30 cellular contexts compared by ENCODE assay signal in genomic region chr2:220893411-220893810, GRCh38.
DNase-seq lines count a peak whose midpoint lies in the region; FAIRE-seq and TF ChIP-seq lines count a peak whose summit lies in the region.
"Had no signal": no experiment of that assay in that cellular context is flagged by ENCODE, and none has a peak within 500 bp of the region (broad histone marks: within the 10 kb centered on the region; RNA-seq: fewer than 3 reads in every experiment).

No MANE protein-coding gene starts in this region.

- no peaks in the 10 kb centered on the region for H4K20me1 ChIP-seq in astrocyte (ENCODE audit: insufficient read depth, low read length)
- H4K20me1 ChIP-seq in smooth muscle cell (ENCODE audit: low read depth), result no peaks in the 10 kb centered on the region

- DNase-seq in A673 (ENCODE audit: low spot score) (peak; percentile 75), astrocyte (ENCODE audit: low read depth) (peak; percentile 89), kidney glomerular epithelial cell (lab: John Stamatoyannopoulos, UW) (peak; percentile 88), dorsolateral prefrontal cortex (no peak), smooth muscle cell (lab: John Stamatoyannopoulos, UW; ENCODE audit: unreplicated experiment) (no peak), NAMALWA (ENCODE audit: low spot score) (no peak)
- DNase-seq: ACHN; activated CD8-positive, alpha-beta memory T cell treated with anti-CD3 and anti-CD28 coated beads, Interleukin-2, amount 50 U/mL, for 48 hours; activated CD8-positive, alpha-beta T cell treated with anti-CD3 and anti-CD28 coated beads for 36 hours; activated naive CD4-positive, alpha-beta T cell treated with anti-CD3 and anti-CD28 coated beads, Interleukin-2, amount 10 ng/mL, durations not matched to agents 7 days and 5 days; adrenal gland; CD4-positive, alpha-beta memory T cell; effector CD4-positive, alpha-beta T cell; left lung; NCI-H1048; NCI-H1694 treated with DMSO at 0.1 percent for 48 hours; NCI-H2171 treated with DMSO at 0.1 percent for 48 hours; NCI-H510A treated with DMSO at 0.1 percent for 48 hours; pancreas; SHP77 treated with DMSO at 0.1 percent for 48 hours; stimulated activated CD4-positive, alpha-beta T cell treated with anti-CD3 and anti-CD28 coated beads, Interleukin-2, amount 100 ng/mL, for 24 hours; stimulated activated naive CD8-positive, alpha-beta T cell treated with anti-CD3 and anti-CD28 coated beads, Interleukin-15, amount 100 ng/mL, for 72 hours had no signal

- CTCF ChIA-PET in A673 (lab: Charles Lee) (no interaction called here), HEK293 (lab: Yijun Ruan, JAX) (interaction anchor here (0.6 kb wide), 2 partner anchors 91 to 146 kb away, joined by 3 to 6 read pairs; no protein-coding TSS in a partner anchor)

- H3K4me3 Mint-ChIP-seq in astrocyte (ENCODE audit: unreplicated experiment), result no peak overlapping the region
- H3K4me3 Mint-ChIP-seq: activated CD8-positive, alpha-beta T cell treated with anti-CD3 and anti-CD28 coated beads for 36 hours; activated naive CD4-positive, alpha-beta T cell treated with anti-CD3 and anti-CD28 coated beads, Interleukin-2, amount 10 ng/mL, durations not matched to agents 7 days and 5 days; activated T-helper 1 cell treated with anti-CD3 and anti-CD28 coated beads, Interleukin-12 subunit alpha, Interleukin-12 subunit beta, Interleukin-2, Interleukin-4 antibody, amounts not matched to agents 30 ng/mL and 10 ng/mL and 1 ng/mL, durations not matched to agents 14 hours and 24 hours and 36 hours; B cell; CD4-positive, alpha-beta memory T cell; IgD-negative memory B cell; neural progenitor cell; stimulated activated naive CD8-positive, alpha-beta T cell treated with anti-CD3 and anti-CD28 coated beads, Interleukin-15, amount 100 ng/mL, for 72 hours had no signal

- H3K27ac ChIP-seq in A673 (ENCODE audit: low read depth, low read length, poor library complexity, severe bottlenecking) (no peak overlapping the region), HEK293 (ENCODE audit: extremely low read depth, low read depth, low read length) (no peak overlapping the region), astrocyte (ENCODE audit: low read depth, low read length) (no peak overlapping the region), dorsolateral prefrontal cortex (no peak overlapping the region), smooth muscle cell (ENCODE audit: low read depth) (no peak overlapping the region)
- H3K27ac ChIP-seq: adrenal gland, epithelial cell of prostate, left lung, neural progenitor cell, pancreas, right atrium auricular region, thoracic aorta had no signal

- no peak overlapping the region for H3K27ac Mint-ChIP-seq in astrocyte (ENCODE audit: unreplicated experiment)
- H3K27ac Mint-ChIP-seq: activated CD8-positive, alpha-beta T cell treated with anti-CD3 and anti-CD28 coated beads for 36 hours; activated naive CD4-positive, alpha-beta T cell treated with anti-CD3 and anti-CD28 coated beads, Interleukin-2, amount 10 ng/mL, durations not matched to agents 7 days and 5 days; activated T-helper 1 cell treated with anti-CD3 and anti-CD28 coated beads, Interleukin-12 subunit alpha, Interleukin-12 subunit beta, Interleukin-2, Interleukin-4 antibody, amounts not matched to agents 30 ng/mL and 10 ng/mL and 1 ng/mL, durations not matched to agents 14 hours and 24 hours and 36 hours; B cell; CD4-positive, alpha-beta memory T cell; IgD-negative memory B cell; neural progenitor cell; stimulated activated naive CD8-positive, alpha-beta T cell treated with anti-CD3 and anti-CD28 coated beads, Interleukin-15, amount 100 ng/mL, for 72 hours had no signal

- TF ChIP-seq CTCF in A673 (conservative IDR thresholded peaks at IDR 0.05; ENCODE audit: low read depth, low read length) (no peak), HEK293 (tag by site-specific recombination; IDR thresholded peaks at IDR 0.05) (no peak), astrocyte (IDR thresholded peaks at IDR 0.05; ENCODE audit: insufficient read depth, low read depth, low read length) (no peak), dorsolateral prefrontal cortex (IDR thresholded peaks at IDR 0.05 in 54 of 56, conservative IDR thresholded peaks at IDR 0.05 in 2 of 56; ENCODE audit: low read depth in 1 of 56, partially characterized antibody in 56 of 56) (no peak), smooth muscle cell (IDR thresholded peaks at IDR 0.05; ENCODE audit: borderline replicate concordance, insufficient read depth, poor library complexity, severe bottlenecking) (no peak)

- no peaks in the 10 kb centered on the region for H3K79me2 ChIP-seq in astrocyte (ENCODE audit: insufficient read depth, low read length)
- H3K79me2 ChIP-seq in smooth muscle cell (ENCODE audit: low read depth), result no peaks in the 10 kb centered on the region

- no peaks in the 10 kb centered on the region for H3F3A ChIP-seq in smooth muscle cell (ENCODE audit: low read depth)

- no peak overlapping the region for H3K4me3 ChIP-seq in A673 (ENCODE audit: low read depth, low read length, poor library complexity, severe bottlenecking)
- H3K4me3 ChIP-seq in HEK293 (ENCODE audit: low read depth, low read length), result no peak overlapping the region
- H3K4me3 ChIP-seq in astrocyte (ENCODE audit: insufficient read depth, low read depth, low read length), result no peak overlapping the region
- H3K4me3 ChIP-seq in dorsolateral prefrontal cortex, result no peak overlapping the region
- no peak overlapping the region for H3K4me3 ChIP-seq in smooth muscle cell
- H3K4me3 ChIP-seq: adrenal gland, left lung, neural progenitor cell, pancreas, right atrium auricular region, thoracic aorta had no signal

- no peak overlapping the region for H3K9ac ChIP-seq in astrocyte (ENCODE audit: low read length)
- H3K9ac ChIP-seq in smooth muscle cell (ENCODE audit: low read depth), result no peak overlapping the region
- H3K9ac ChIP-seq: neural progenitor cell had no signal

- H3K27me3 Mint-ChIP-seq in astrocyte (ENCODE audit: low read depth, unreplicated experiment), result peaks cover 3% of the 10 kb centered on the region
- H3K27me3 Mint-ChIP-seq: activated naive CD4-positive, alpha-beta T cell treated with anti-CD3 and anti-CD28 coated beads, Interleukin-2, amount 10 ng/mL, durations not matched to agents 7 days and 5 days had no signal

- H3K4me2 ChIP-seq in astrocyte (ENCODE audit: low read length), result no peak overlapping the region
- no peak overlapping the region for H3K4me2 ChIP-seq in smooth muscle cell
- H3K4me2 ChIP-seq: neural progenitor cell had no signal

- H3K9me3 ChIP-seq in A673 (ENCODE audit: low read depth, low read length, poor library complexity, severe bottlenecking) (no peaks in the 10 kb centered on the region), HEK293 (ENCODE audit: control insufficient read depth, insufficient read depth, low read depth, low read length) (no peaks in the 10 kb centered on the region), astrocyte (ENCODE audit: insufficient read depth, low read depth, low read length) (no peaks in the 10 kb centered on the region), smooth muscle cell (replicated peaks; ENCODE audit: low read depth) (no peaks in the 10 kb centered on the region)
- H3K9me3 ChIP-seq: adrenal gland, left lung, pancreas, right atrium auricular region, thoracic aorta had no signal

- H3K9me3 Mint-ChIP-seq in astrocyte (ENCODE audit: unreplicated experiment), result peaks cover 5% of the 10 kb centered on the region
- H3K9me3 Mint-ChIP-seq: activated CD8-positive, alpha-beta T cell treated with anti-CD3 and anti-CD28 coated beads for 36 hours; activated naive CD4-positive, alpha-beta T cell treated with anti-CD3 and anti-CD28 coated beads, Interleukin-2, amount 10 ng/mL, durations not matched to agents 7 days and 5 days; activated T-helper 1 cell treated with anti-CD3 and anti-CD28 coated beads, Interleukin-12 subunit alpha, Interleukin-12 subunit beta, Interleukin-2, Interleukin-4 antibody, amounts not matched to agents 30 ng/mL and 10 ng/mL and 1 ng/mL, durations not matched to agents 14 hours and 24 hours and 36 hours; neural progenitor cell had no signal

- no peaks in the 10 kb centered on the region for H3K36me3 ChIP-seq in A673 (ENCODE audit: insufficient read depth, low read length, poor library complexity, severe bottlenecking)
- no peaks in the 10 kb centered on the region for H3K36me3 ChIP-seq in HEK293 (ENCODE audit: control insufficient read depth in 2 of 2, insufficient read depth in 1 of 2, low read length in 2 of 2)
- no peaks in the 10 kb centered on the region for H3K36me3 ChIP-seq in astrocyte (ENCODE audit: insufficient read depth, low read length)
- no peaks in the 10 kb centered on the region for H3K36me3 ChIP-seq in smooth muscle cell (ENCODE audit: low read depth)
- H3K36me3 ChIP-seq: adrenal gland, left lung, neural progenitor cell, pancreas, right atrium auricular region, thoracic aorta had no signal

- peaks cover 13% of the 10 kb centered on the region for H3K27me3 ChIP-seq in A673 (replicated peaks; ENCODE audit: insufficient read depth, low read depth, low read length, poor library complexity)
- no peaks in the 10 kb centered on the region for H3K27me3 ChIP-seq in astrocyte (ENCODE audit: insufficient read depth, low read length)
- peaks cover 0 to 13% (median 0%) of the 10 kb centered on the region in 45 donors for H3K27me3 ChIP-seq in dorsolateral prefrontal cortex
- no peaks in the 10 kb centered on the region for H3K27me3 ChIP-seq in smooth muscle cell (ENCODE audit: low read depth)
- H3K27me3 ChIP-seq: adrenal gland, left lung, neural progenitor cell, pancreas, right atrium auricular region had no signal

- no TSS peak for BruUV-seq in A673 (replicated peaks; lab: Mats Ljungman, UMichigan)

- POLR2A ChIA-PET in A673 (lab: Charles Lee; ENCODE audit: low non-redundant PET) (no interaction called here), HEK293 (lab: Yijun Ruan, JAX) (no interaction called here)

- intact Hi-C loops in A673 (cut with micrococcal nuclease; ENCODE audit: unreplicated experiment), result no loop called here
- intact Hi-C loops in dorsolateral prefrontal cortex (cut with DNase I), result no loop called here

- H3K4me1 ChIP-seq in A673 (ENCODE audit: insufficient read depth, low read length, poor library complexity, severe bottlenecking) (peaks cover 14% of the 10 kb centered on the region), HEK293 (ENCODE audit: control insufficient read depth, insufficient read depth, low read length) (no peaks in the 10 kb centered on the region; the same call in 1 of the 2 replicates), astrocyte (ENCODE audit: insufficient read depth, low read length) (peaks cover 8% of the 10 kb centered on the region), smooth muscle cell (ENCODE audit: low read depth) (peaks cover 4% of the 10 kb centered on the region)
- H3K4me1 ChIP-seq: left lung, pancreas had no signal

- peaks cover 19% of the 10 kb centered on the region for H3K4me1 Mint-ChIP-seq in astrocyte (ENCODE audit: low read depth, unreplicated experiment)
- H3K4me1 Mint-ChIP-seq: activated naive CD4-positive, alpha-beta T cell treated with anti-CD3 and anti-CD28 coated beads, Interleukin-2, amount 10 ng/mL, durations not matched to agents 7 days and 5 days; B cell; CD4-positive, alpha-beta memory T cell; neural progenitor cell; stimulated activated naive CD8-positive, alpha-beta T cell treated with anti-CD3 and anti-CD28 coated beads, Interleukin-15, amount 100 ng/mL, for 72 hours had no signal

- H2AFZ ChIP-seq in astrocyte (ENCODE audit: low read depth, low read length) (no peak overlapping the region), smooth muscle cell (ENCODE audit: low read depth) (no peak overlapping the region)
- H2AFZ ChIP-seq: neural progenitor cell had no signal

- FAIRE-seq in astrocyte (lab: Jason Lieb, UNC), result no peak
- FAIRE-seq: pancreas had no signal

- H3K36me3 Mint-ChIP-seq in astrocyte (ENCODE audit: low read depth, unreplicated experiment), result no peaks in the 10 kb centered on the region
- H3K36me3 Mint-ChIP-seq: activated naive CD4-positive, alpha-beta T cell treated with anti-CD3 and anti-CD28 coated beads, Interleukin-2, amount 10 ng/mL, durations not matched to agents 7 days and 5 days; CD4-positive, alpha-beta memory T cell; IgD-negative memory B cell; neural progenitor cell had no signal

- WGBS in smooth muscle cell (ENCODE audit: low lambda C conversion rate), result 38% methylated on average over 2 of the region's 2 CpGs

Comparison
In these comparisons a context has a peak if more than half of its experiments do, and no peak if none do; other contexts are left out.
1. DNase-seq: peak in A673 (single experiment), astrocyte (single experiment) and kidney glomerular epithelial cell (single experiment); none in dorsolateral prefrontal cortex (0 of 10), smooth muscle cell (single experiment) and NAMALWA (single experiment).